ENCODE assay signal across 8 cellular contexts in genomic region chr2:32627901-32628645, GRCh38. TPM values are rescaled to one million over a fixed set of nuclear protein-coding genes. Genes with fewer than 3 reads are reported as not detected.
A peak's percentile ranks its signal among the peaks of the same experiment; 100 is the strongest.
DNase-seq lines count a peak whose midpoint lies in the region; ATAC-seq and TF ChIP-seq lines count a peak whose summit lies in the region.

Gene TTC27 (plus strand): TSS chr2:32628050. CDS start chr2:32628293, 243 bp downstream.

- DNase-seq in GM12864 (ENCODE audit: low read depth) (peak; percentile 87), NCI-H1417 (lab: John Stamatoyannopoulos, UW) (peak; percentile 95 to 98 (median 97)), SW 1271 (lab: John Stamatoyannopoulos, UW) (peak; percentile 94 to 96), cardiac muscle cell (ENCODE audit: low read depth in 1 of 2, low spot score in 1 of 2) (peak; percentile 96 to 97), transverse colon (peak; percentile 96)
- peak; percentile 88 for DNase-seq in activated naive CD8-positive, alpha-beta T cell treated with anti-CD3 and anti-CD28 coated beads, Interleukin-2, amount 50 U/mL, for 16 hours (ENCODE audit: low read depth, low spot score)

- no peak for TF ChIP-seq EP300 in transverse colon (IDR thresholded peaks at IDR 0.05; ENCODE audit: low read depth)

- H3K4me1 ChIP-seq in cardiac muscle cell (ENCODE audit: low read depth) (peaks cover 3% of the 10 kb centered on the region), parathyroid adenoma (no peaks in the 10 kb centered on the region), transverse colon (peaks cover 8 to 27% (median 10%) of the 10 kb centered on the region in 4 donors)

- WGBS in transverse colon (ENCODE audit: low coverage in 1 of 2), 2 donors, result 0 to 1% methylated on average over 4 to 36 of the region's 36 CpGs

- H3K79me2 ChIP-seq in parathyroid adenoma, result no peaks in the 10 kb centered on the region

- H3K27me3 ChIP-seq in cardiac muscle cell (no peaks in the 10 kb centered on the region), parathyroid adenoma (ENCODE audit: control insufficient read depth, insufficient read depth, low read length) (no peaks in the 10 kb centered on the region), transverse colon (no peaks in the 10 kb centered on the region)

- H3K27ac ChIP-seq in cardiac muscle cell, result no peak within 1 kb of the TSS
- H3K27ac ChIP-seq in parathyroid adenoma, result peak within 1 kb of the TSS; percentile 25
- peak within 1 kb of the TSS; percentile 65 to 81 (median 76) for H3K27ac ChIP-seq in transverse colon

- ATAC-seq in HG02759 (IDR thresholded peaks at IDR 0.05; ENCODE audit: unreplicated experiment), result peak; percentile 100

- H3K9me3 ChIP-seq in cardiac muscle cell (ENCODE audit: low read depth) (no peaks in the 10 kb centered on the region), parathyroid adenoma (ENCODE audit: control insufficient read depth, low read length) (no peaks in the 10 kb centered on the region), transverse colon (no peaks in the 10 kb centered on the region)

- H3K4me3 ChIP-seq in GM12864 (ENCODE audit: low read depth, low read length), result peak within 1 kb of the TSS; percentile 89
- peak within 1 kb of the TSS; percentile 85 for H3K4me3 ChIP-seq in cardiac muscle cell
- peak within 1 kb of the TSS; percentile 91 for H3K4me3 ChIP-seq in parathyroid adenoma (ENCODE audit: low read depth, low read length)
- H3K4me3 ChIP-seq in transverse colon, result peak within 1 kb of the TSS; percentile 46 to 85 (median 70)

- H3K4me2 ChIP-seq in parathyroid adenoma (ENCODE audit: low read length), result peak within 1 kb of the TSS; percentile 98

- intact Hi-C loops in transverse colon (cut with DNase I; ENCODE audit: low total_unique reads), result no loop called here

- H3K9ac ChIP-seq in parathyroid adenoma, result peak within 1 kb of the TSS; percentile 70

- in situ Hi-C loops in transverse colon (cut with MboI; ENCODE audit: low pct_ligation_motif_present in 1 of 4, low pct_unique_long_range_greater_than_20kb in 1 of 4, low sequenced_read_pairs in 3 of 4), result no loop called here

- TF ChIP-seq CTCF in GM12864 (IDR thresholded peaks at IDR 0.05; ENCODE audit: low read depth, low read length, missing control alignments) (no peak), cardiac muscle cell (IDR thresholded peaks at IDR 0.05; ENCODE audit: low read depth, low read length) (no peak), parathyroid adenoma (IDR thresholded peaks at IDR 0.05) (no peak), transverse colon (IDR thresholded peaks at IDR 0.05) (no peak)

- peak within 1 kb of the TSS; percentile 99 for H2AFZ ChIP-seq in parathyroid adenoma

- no peak for TF ChIP-seq POLR2A in transverse colon (IDR thresholded peaks at IDR 0.05)

- H3K36me3 ChIP-seq in cardiac muscle cell (peaks cover 6% of the 10 kb centered on the region), parathyroid adenoma (ENCODE audit: control insufficient read depth, insufficient read depth, low read length) (no peaks in the 10 kb centered on the region), transverse colon (peaks cover 0 to 25% (median 2%) of the 10 kb centered on the region in 4 donors)

RNA-seq across cellular contexts. Expression of gene TTC27, which starts in this region (rescaled TPM):
- total RNA-seq in cardiac muscle cell (10.2 and 14.9 TPM in 2 replicates), transverse colon (10 to 100 TPM in 2 of 4 donors, 1 to 10 TPM in 2; 7.1 to 20.3 (median 10.4) TPM)
- 8.7 and 9.7 TPM in 2 replicates for polyA plus RNA-seq in cardiac muscle cell
